26 cellular contexts compared by ENCODE assay signal in the genomic region with DNA sequence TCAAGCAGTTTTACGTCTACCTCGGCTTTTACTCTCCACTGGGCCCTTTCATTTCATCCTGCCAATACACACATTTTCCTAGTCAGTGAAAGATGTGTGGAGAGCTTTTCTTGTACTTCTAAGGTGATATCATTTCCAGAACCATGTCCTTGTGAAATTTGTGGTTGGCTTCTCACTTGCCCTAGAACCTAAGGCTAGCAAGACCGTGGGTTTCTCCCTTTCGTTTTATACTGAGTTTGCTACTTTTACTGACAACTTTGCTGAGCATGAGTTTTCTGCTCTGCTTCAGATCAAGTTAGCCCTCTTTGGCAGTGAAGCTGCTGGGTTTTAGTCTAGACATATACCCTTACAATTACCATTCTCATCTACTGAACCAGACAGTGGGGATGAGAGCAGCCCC.
"Had no signal": no experiment of that assay in that cellular context is flagged by ENCODE, and none has a peak within 500 bp of the region (broad histone marks: within the 10 kb centered on the region; RNA-seq: fewer than 3 reads in every experiment).

No MANE protein-coding gene starts in this region.

- H3K4me3 ChIP-seq: esophagus squamous epithelium, left lung, neural progenitor cell, right lobe of liver, stomach, thyroid gland had no signal

- ATAC-seq: effector memory CD8-positive, alpha-beta T cell; left cardiac atrium; left lung; naive thymus-derived CD4-positive, alpha-beta T cell; right lobe of liver; stimulated activated effector memory CD8-positive, alpha-beta T cell treated with anti-CD3 and anti-CD28 coated beads, Interleukin-12 subunit alpha, Interleukin-12 subunit beta, amount 100 ng/mL, for 72 hours had no signal

- H3K4me1 Mint-ChIP-seq: naive thymus-derived CD4-positive, alpha-beta T cell; nephron; neural progenitor cell; stimulated activated effector memory CD8-positive, alpha-beta T cell treated with anti-CD3 and anti-CD28 coated beads, Interleukin-12 subunit alpha, Interleukin-12 subunit beta, amount 100 ng/mL, for 72 hours had no signal

- H3K27me3 ChIP-seq: esophagus squamous epithelium, left lung, neural progenitor cell, right lobe of liver, stomach, thyroid gland had no signal

- H2AFZ ChIP-seq: neural progenitor cell, parathyroid adenoma had no signal

- H3K4me3 Mint-ChIP-seq: effector memory CD8-positive, alpha-beta T cell; naive thymus-derived CD4-positive, alpha-beta T cell; nephron; neural progenitor cell; stimulated activated effector memory CD8-positive, alpha-beta T cell treated with anti-CD3 and anti-CD28 coated beads, Interleukin-12 subunit alpha, Interleukin-12 subunit beta, amount 100 ng/mL, for 72 hours; type B pancreatic cell had no signal

- DNase-seq: cortex of kidney; effector memory CD8-positive, alpha-beta T cell; erythroblast; esophagus squamous epithelium; head of caudate nucleus; left cardiac atrium; left lung; mesendoderm; midbrain; naive thymus-derived CD4-positive, alpha-beta T cell; right lobe of liver; small intestine; stimulated activated CD4-positive, alpha-beta T cell treated with anti-CD3 and anti-CD28 coated beads, Interleukin-12 subunit alpha, Interleukin-12 subunit beta, amount 100 ng/mL, for 4 hours; stimulated activated CD4-positive, alpha-beta T cell treated with anti-CD3 and anti-CD28 coated beads, Interleukin-1b, Interleukin-23, amount 100 ng/mL, for 48 hours; stimulated activated CD4-positive, alpha-beta T cell treated with anti-CD3 and anti-CD28 coated beads, Interleukin-4, amount 100 ng/mL, for 24 hours; stimulated activated naive CD4-positive, alpha-beta T cell treated with Interleukin-2 at 50 U/mL for 16 hours; stomach; thyroid gland had no signal

- H3K9ac ChIP-seq: neural progenitor cell, parathyroid adenoma had no signal

- H3K36me3 ChIP-seq: esophagus squamous epithelium, left lung, neural progenitor cell, right lobe of liver, stomach, thyroid gland had no signal

- H3K27ac ChIP-seq: esophagus squamous epithelium, left lung, neural progenitor cell, parathyroid adenoma, right lobe of liver, stomach, thyroid gland had no signal

- H3K36me3 Mint-ChIP-seq: neural progenitor cell; stimulated activated effector memory CD8-positive, alpha-beta T cell treated with anti-CD3 and anti-CD28 coated beads, Interleukin-12 subunit alpha, Interleukin-12 subunit beta, amount 100 ng/mL, for 72 hours; type B pancreatic cell had no signal

- H3K4me2 ChIP-seq: neural progenitor cell had no signal

- H3K27me3 Mint-ChIP-seq: effector memory CD8-positive, alpha-beta T cell; progenitor cell of endocrine pancreas; type B pancreatic cell had no signal

- H3K4me1 ChIP-seq: esophagus squamous epithelium, left lung, neural progenitor cell, parathyroid adenoma, right lobe of liver, stomach, thyroid gland had no signal

- H3K9me3 ChIP-seq: esophagus squamous epithelium, left lung, right lobe of liver, thyroid gland had no signal

- H3K27ac Mint-ChIP-seq: effector memory CD8-positive, alpha-beta T cell; naive thymus-derived CD4-positive, alpha-beta T cell; nephron; neural progenitor cell; progenitor cell of endocrine pancreas; stimulated activated effector memory CD8-positive, alpha-beta T cell treated with anti-CD3 and anti-CD28 coated beads, Interleukin-12 subunit alpha, Interleukin-12 subunit beta, amount 100 ng/mL, for 72 hours; type B pancreatic cell had no signal

- H3K9me3 Mint-ChIP-seq: effector memory CD8-positive, alpha-beta T cell; stimulated activated effector memory CD8-positive, alpha-beta T cell treated with anti-CD3 and anti-CD28 coated beads, Interleukin-12 subunit alpha, Interleukin-12 subunit beta, amount 100 ng/mL, for 72 hours; type B pancreatic cell had no signal

- H3K79me2 ChIP-seq: parathyroid adenoma had no signal

- FAIRE-seq: endometrium, frontal cortex, small intestine had no signal
